Comparison of ENCODE assay signal across 20 cellular contexts in genomic region chr15:79160211-79160610, GRCh38.
DNase-seq lines count a peak whose midpoint lies in the region; ATAC-seq and FAIRE-seq lines count a peak whose summit lies in the region.
"Had no signal": no experiment of that assay in that cellular context is flagged by ENCODE, and none has a peak within 500 bp of the region (broad histone marks: within the 10 kb centered on the region; RNA-seq: fewer than 3 reads in every experiment).

No MANE protein-coding gene starts in this region.

- intact Hi-C loops in head of caudate nucleus (cut with DNase I) = no loop called here

- no peak for FAIRE-seq in urothelium cell line (lab: Jason Lieb, UNC)

- no peak for ATAC-seq in HG02571 (IDR thresholded peaks at IDR 0.05; ENCODE audit: unreplicated experiment)

- DNase-seq in AG20443 (ENCODE audit: low spot score) (peak; percentile 43), LHCN-M2 (ENCODE audit: low read depth) (peak; percentile 66), fibroblast of gingiva (ENCODE audit: low read depth) (peak; percentile 60), kidney glomerular epithelial cell (lab: John Stamatoyannopoulos, UW) (peak; percentile 30), head of caudate nucleus (no peak), urothelium cell line (ENCODE audit: low spot score) (no peak)
- DNase-seq in activated CD4-positive, alpha-beta T cell treated with anti-CD3 and anti-CD28 coated beads, Interleukin-2, amount 50 U/mL, for 1 hour = no peak
- DNase-seq: activated CD4-positive, alpha-beta T cell treated with anti-CD3 and anti-CD28 coated beads, Interleukin-2, amount 50 U/mL, for 48 hours; activated gamma-delta T cell treated with Interleukin-2 at 50 U/mL for 16 hours; C1 segment of cervical spinal cord; central memory CD4-positive, alpha-beta T cell; MG63; NCI-H1930; NCI-H345; OCI-M1; sigmoid colon; T-helper 2 cell; testis; WERI-Rb-1 had no signal

Comparison
In these comparisons a context has a peak if more than half of its experiments do, and no peak if none do; other contexts are left out.
1. DNase-seq: peak in AG20443 (single experiment), LHCN-M2 (single experiment), fibroblast of gingiva (single experiment) and kidney glomerular epithelial cell (single experiment); none in head of caudate nucleus (0 of 42), activated CD4-positive, alpha-beta T cell treated with anti-CD3 and anti-CD28 coated beads, Interleukin-2, amount 50 U/mL, for 1 hour (single experiment) and urothelium cell line (single experiment).